ENCODE assay signal across 8 cellular contexts in genomic region chr19:48637449-48637947, GRCh38. TPM values are rescaled to one million over a fixed set of nuclear protein-coding genes. Genes with fewer than 3 reads are reported as not detected.
DNase-seq lines count a peak whose midpoint lies in the region; ATAC-seq, FAIRE-seq and TF ChIP-seq lines count a peak whose summit lies in the region.

No MANE protein-coding gene starts in this region.

- H3K9me3 ChIP-seq in fibroblast of lung (ENCODE audit: control insufficient read depth, insufficient read depth, low read depth, low read length) = no peaks in the 10 kb centered on the region

- no peaks in the 10 kb centered on the region for H3K36me3 Mint-ChIP-seq in activated T-helper 2 cell treated with anti-CD3 and anti-CD28 coated beads, Interferon-gamma antibody, Interleukin-2, Interleukin-4, amounts not matched to agents 10 μg/mL and 5 μg/mL and 100 μg/mL, durations not matched to agents 14 hours and 24 hours and 36 hours (ENCODE audit: low read depth)
- no peaks in the 10 kb centered on the region for H3K36me3 Mint-ChIP-seq in natural killer cell

- peak; percentile 15 for FAIRE-seq in H54 (lab: Jason Lieb, UNC)

- H3K27me3 ChIP-seq in fibroblast of lung (ENCODE audit: control insufficient read depth, insufficient read depth, low read length) = no peaks in the 10 kb centered on the region

- no peak for TF ChIP-seq POLR2A in H54 (IDR thresholded peaks at IDR 0.05; ENCODE audit: low read depth, low read length)

- peak overlapping the region; percentile 83 for H3K4me3 Mint-ChIP-seq in activated T-helper 2 cell treated with anti-CD3 and anti-CD28 coated beads, Interferon-gamma antibody, Interleukin-2, Interleukin-4, amounts not matched to agents 10 μg/mL and 5 μg/mL and 100 μg/mL, durations not matched to agents 14 hours and 24 hours and 36 hours (ENCODE audit: low read depth)
- peak overlapping the region; percentile 95 for H3K4me3 Mint-ChIP-seq in natural killer cell

- no peaks in the 10 kb centered on the region for H3K79me2 ChIP-seq in fibroblast of lung (ENCODE audit: control insufficient read depth, insufficient read depth, low read length)

- no peaks in the 10 kb centered on the region for H4K20me1 ChIP-seq in fibroblast of lung (ENCODE audit: control insufficient read depth, extremely low read depth, insufficient read depth, low read length)

- peak overlapping the region; percentile 98 for H3K27ac Mint-ChIP-seq in activated T-helper 2 cell treated with anti-CD3 and anti-CD28 coated beads, Interferon-gamma antibody, Interleukin-2, Interleukin-4, amounts not matched to agents 10 μg/mL and 5 μg/mL and 100 μg/mL, durations not matched to agents 14 hours and 24 hours and 36 hours
- H3K27ac Mint-ChIP-seq in natural killer cell = peak overlapping the region; percentile 99

- H3K27ac ChIP-seq in fibroblast of lung (ENCODE audit: insufficient read depth, low read length) = peak overlapping the region; percentile 90

- peaks cover 31% of the 10 kb centered on the region for H3K4me1 Mint-ChIP-seq in activated T-helper 2 cell treated with anti-CD3 and anti-CD28 coated beads, Interferon-gamma antibody, Interleukin-2, Interleukin-4, amounts not matched to agents 10 μg/mL and 5 μg/mL and 100 μg/mL, durations not matched to agents 14 hours and 24 hours and 36 hours (ENCODE audit: low read depth)
- H3K4me1 Mint-ChIP-seq in natural killer cell = peaks cover 39 to 51% of the 10 kb centered on the region in 2 donors

- no peaks in the 10 kb centered on the region for H3K9me3 Mint-ChIP-seq in activated T-helper 2 cell treated with anti-CD3 and anti-CD28 coated beads, Interferon-gamma antibody, Interleukin-2, Interleukin-4, amounts not matched to agents 10 μg/mL and 5 μg/mL and 100 μg/mL, durations not matched to agents 14 hours and 24 hours and 36 hours
- peaks cover 0 to 4% of the 10 kb centered on the region in 2 donors for H3K9me3 Mint-ChIP-seq in natural killer cell

- peak overlapping the region; percentile 50 for H2AFZ ChIP-seq in fibroblast of lung (ENCODE audit: low read length)

- peak overlapping the region; percentile 72 for H3K9ac ChIP-seq in fibroblast of lung (ENCODE audit: insufficient read depth, low read length)

- DNase-seq in Daoy (ENCODE audit: low read depth) (peak; percentile 99), H54 (ENCODE audit: insufficient read length, low spot score) (peak; percentile 81), LoVo (ENCODE audit: low spot score) (peak; percentile 97), RPMI8226 (peak; percentile 97), fibroblast of lung (ENCODE audit: low read depth in 2 of 2) (peak; percentile 99), natural killer cell (peak; percentile 99)
- DNase-seq in activated T-helper 2 cell treated with anti-CD3 and anti-CD28 coated beads, Interferon-gamma antibody, Interleukin-2, Interleukin-4, amounts not matched to agents 10 μg/mL and 5 μg/mL and 100 μg/mL, durations not matched to agents 14 hours and 24 hours and 36 hours (ENCODE audit: low spot score) = peak; percentile 99
- peak; percentile 97 to 100 (median 100) for DNase-seq in stimulated activated naive CD4-positive, alpha-beta T cell (lab: John Stamatoyannopoulos, UW)

- H3K27me3 Mint-ChIP-seq in activated T-helper 2 cell treated with anti-CD3 and anti-CD28 coated beads, Interferon-gamma antibody, Interleukin-2, Interleukin-4, amounts not matched to agents 10 μg/mL and 5 μg/mL and 100 μg/mL, durations not matched to agents 14 hours and 24 hours and 36 hours (ENCODE audit: low read depth) = peaks cover 4% of the 10 kb centered on the region
- H3K27me3 Mint-ChIP-seq in natural killer cell (ENCODE audit: low read depth in 2 of 2) = no peaks in the 10 kb centered on the region

- peak overlapping the region; percentile 69 for H3K4me2 ChIP-seq in fibroblast of lung (ENCODE audit: extremely low read depth, insufficient read depth, low read length)

- peak overlapping the region; percentile 50 to 81 (median 64) for H3K4me3 ChIP-seq in fibroblast of lung (replicated peaks in 1 of 4; ENCODE audit: control extremely low read depth in 1 of 4, insufficient read depth in 1 of 4, low read depth in 3 of 4, low read length in 4 of 4)

- ATAC-seq in natural killer cell = peak; percentile 70 to 87 (median 76)

- intact Hi-C loops in activated T-helper 2 cell treated with anti-CD3 and anti-CD28 coated beads, Interferon-gamma antibody, Interleukin-2, Interleukin-4, amounts not matched to agents 10 μg/mL and 5 μg/mL and 100 μg/mL, durations not matched to agents 14 hours and 24 hours and 36 hours (cut with micrococcal nuclease) = loop anchor here (1.0 to 10.0 kb wide), 3 partner anchors 18 to 480 kb away; partner anchors contain the start of genes C19orf73, EMP3, PPFIA3 and RPL18
- intact Hi-C loops in natural killer cell (cut with micrococcal nuclease) = loop anchor here (2.0 to 10.0 kb wide), 7 partner anchors 19 to 1005 kb away; partner anchors contain the start of genes GYS1, PPP1R15A, RPL18 and RRAS

- H3K4me1 ChIP-seq in fibroblast of lung (ENCODE audit: control insufficient read depth, extremely low read depth, insufficient read depth, low read length) = peaks cover 37% of the 10 kb centered on the region

- no peaks in the 10 kb centered on the region for H3K36me3 ChIP-seq in fibroblast of lung (ENCODE audit: control insufficient read depth, insufficient read depth, low read length)

- TF ChIP-seq CTCF in fibroblast of lung (conservative IDR thresholded peaks at IDR 0.05 in 1 of 2, IDR thresholded peaks at IDR 0.05 in 1 of 2; ENCODE audit: low read depth in 1 of 2, low read length in 2 of 2) = no peak
- no peak for TF ChIP-seq CTCF in natural killer cell (IDR thresholded peaks at IDR 0.05)

RNA-seq across cellular contexts. Expression of gene DBP, which starts 0.3 kb away (rescaled TPM):
- total RNA-seq in Daoy (2014; rRNA removed; shearing (Covaris generic)) = 3.0 and 10.0 TPM in 2 replicates
- total RNA-seq in activated T-helper 2 cell treated with anti-CD3 and anti-CD28 coated beads, Interferon-gamma antibody, Interleukin-2, Interleukin-4, amounts not matched to agents 10 μg/mL and 5 μg/mL and 100 μg/mL, durations not matched to agents 14 hours and 24 hours and 36 hours = 7.3 and 7.9 TPM in 2 replicates
- total RNA-seq in fibroblast of lung (17.2 and 23.6 TPM in 2 replicates), natural killer cell (10 to 100 TPM; 16.4 to 31.2 (median 24.3) TPM)
- 3.2 and 4.8 TPM in 2 replicates for polyA plus RNA-seq in fibroblast of lung
- 6.0 and 11.1 TPM in 2 replicates for polyA plus RNA-seq in fibroblast of lung (2012)
- 1.6 and 6.7 TPM in 2 replicates for polyA minus RNA-seq in fibroblast of lung (ENCODE audit: low replicate concordance)

RNA-seq across cellular contexts. Expression of gene CA11, which starts 8.5 kb away (rescaled TPM):
- not detected in 2 replicates for total RNA-seq in Daoy (2014; rRNA removed; shearing (Covaris generic))
- total RNA-seq in activated T-helper 2 cell treated with anti-CD3 and anti-CD28 coated beads, Interferon-gamma antibody, Interleukin-2, Interleukin-4, amounts not matched to agents 10 μg/mL and 5 μg/mL and 100 μg/mL, durations not matched to agents 14 hours and 24 hours and 36 hours = 5.4 and 6.5 TPM in 2 replicates
- 2.3 and 4.1 TPM in 2 replicates for total RNA-seq in fibroblast of lung
- 1.5 and 1.7 TPM in 2 replicates for polyA plus RNA-seq in fibroblast of lung
- 10.1 and 11.4 TPM in 2 replicates for polyA plus RNA-seq in fibroblast of lung (2012)
- 1.7 TPM in 1 of 2 replicates, not detected in the other for polyA minus RNA-seq in fibroblast of lung (ENCODE audit: low replicate concordance)
- 10 to 100 TPM in 2 of 3 donors, 1 to 10 TPM in 1; 9.2 to 11.9 (median 11.0) TPM for total RNA-seq in natural killer cell

RNA-seq across cellular contexts. Expression of gene SPHK2, which starts 18.2 kb away (rescaled TPM):
- total RNA-seq in Daoy (2014; rRNA removed; shearing (Covaris generic)) = 5.1 and 12.7 TPM in 2 replicates
- 34.3 and 35.0 TPM in 2 replicates for total RNA-seq in activated T-helper 2 cell treated with anti-CD3 and anti-CD28 coated beads, Interferon-gamma antibody, Interleukin-2, Interleukin-4, amounts not matched to agents 10 μg/mL and 5 μg/mL and 100 μg/mL, durations not matched to agents 14 hours and 24 hours and 36 hours
- total RNA-seq in fibroblast of lung (5.1 and 9.6 TPM in 2 replicates), natural killer cell (10 to 100 TPM; 18.6 to 28.3 (median 23.2) TPM)
- 3.4 and 5.7 TPM in 2 replicates for polyA plus RNA-seq in fibroblast of lung
- polyA plus RNA-seq in fibroblast of lung (2012) = 6.5 and 13.9 TPM in 2 replicates
- polyA minus RNA-seq in fibroblast of lung (ENCODE audit: low replicate concordance) = 4.5 and 6.4 TPM in 2 replicates

RNA-seq across cellular contexts. Expression of gene RPL18, which starts 18.5 kb away (rescaled TPM):
- total RNA-seq in Daoy (2014; rRNA removed; shearing (Covaris generic)) = 2,925 and 3,124 TPM in 2 replicates
- 1,853 and 1,861 TPM in 2 replicates for total RNA-seq in activated T-helper 2 cell treated with anti-CD3 and anti-CD28 coated beads, Interferon-gamma antibody, Interleukin-2, Interleukin-4, amounts not matched to agents 10 μg/mL and 5 μg/mL and 100 μg/mL, durations not matched to agents 14 hours and 24 hours and 36 hours
- total RNA-seq in fibroblast of lung (2,017 and 2,054 TPM in 2 replicates), natural killer cell (1,000 to 10,000 TPM in 2 of 3 donors, 100 to 1,000 TPM in 1; 900 to 1,086 (median 1,066) TPM)
- 1,166 and 1,578 TPM in 2 replicates for polyA plus RNA-seq in fibroblast of lung
- polyA plus RNA-seq in fibroblast of lung (2012) = 2,372 and 2,688 TPM in 2 replicates
- polyA minus RNA-seq in fibroblast of lung (ENCODE audit: low replicate concordance) = 1,142 and 1,357 TPM in 2 replicates

RNA-seq across cellular contexts. Expression of gene FAM83E, which starts 22.6 kb away (rescaled TPM):
- total RNA-seq in Daoy (2014; rRNA removed; shearing (Covaris generic)) = not detected in 2 replicates
- 4.3 and 6.4 TPM in 2 replicates for total RNA-seq in activated T-helper 2 cell treated with anti-CD3 and anti-CD28 coated beads, Interferon-gamma antibody, Interleukin-2, Interleukin-4, amounts not matched to agents 10 μg/mL and 5 μg/mL and 100 μg/mL, durations not matched to agents 14 hours and 24 hours and 36 hours
- total RNA-seq in fibroblast of lung (0.50 and 1.0 TPM in 2 replicates), natural killer cell (1 to 10 TPM in 2 of 3 donors, under 1 TPM in 1; 0.70 to 1.3 (median 1.1) TPM)
- not detected in 2 replicates for polyA plus RNA-seq in fibroblast of lung
- polyA plus RNA-seq in fibroblast of lung (2012) = not detected in 2 replicates
- polyA minus RNA-seq in fibroblast of lung (ENCODE audit: low replicate concordance) = not detected in 2 replicates

Comparison
In these comparisons a context has a peak if more than half of its experiments do, and no peak if none do; other contexts are left out.
1. Peak in every context shown above with its lines: DNase-seq, ATAC-seq, H3K4me3 ChIP-seq and H3K27ac ChIP-seq.